ENCODE assay signal across 19 cellular contexts in the genomic region with DNA sequence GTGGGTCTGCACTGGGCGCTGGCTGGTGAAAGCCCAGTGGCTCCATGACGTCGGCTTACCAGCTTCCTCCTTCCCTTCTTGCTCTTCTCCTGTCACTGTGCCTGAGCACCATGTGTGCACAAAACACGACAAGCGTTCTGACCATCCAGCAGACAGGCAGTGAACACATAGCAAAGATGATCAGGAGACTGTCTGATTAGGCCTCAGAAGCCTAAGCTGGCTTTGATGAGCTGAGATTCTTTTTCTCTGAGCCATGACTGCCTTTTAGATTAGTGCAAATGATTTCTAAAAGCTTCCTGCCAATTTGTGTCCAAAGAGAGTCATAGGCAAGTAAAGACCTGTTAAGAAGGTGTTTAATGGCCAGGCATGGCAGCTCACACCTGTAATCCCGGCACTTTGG. TPM values are rescaled to one million over a fixed set of nuclear protein-coding genes. Genes with fewer than 3 reads are reported as not detected.
DNase-seq lines count a peak whose midpoint lies in the region; ATAC-seq and TF ChIP-seq lines count a peak whose summit lies in the region.
"Had no signal": no experiment of that assay in that cellular context is flagged by ENCODE, and none has a peak within 500 bp of the region (broad histone marks: within the 10 kb centered on the region; RNA-seq: fewer than 3 reads in every experiment).

No MANE protein-coding gene starts in this region.

- ATAC-seq in RWPE2 (ENCODE audit: low read depth) = peak; percentile 80
- ATAC-seq in esophagus mucosa = peak; percentile 38
- ATAC-seq in CD4-positive, alpha-beta T cell (ENCODE audit: poor library complexity) = no peak
- no peak for ATAC-seq in HG02763 (IDR thresholded peaks at IDR 0.05; ENCODE audit: unreplicated experiment)
- ATAC-seq: SK-N-SH treated with all-trans-retinoic acid at 6 μM for 48 hours had no signal

- no peaks in the 10 kb centered on the region for H3K9me3 Mint-ChIP-seq in MCF 10A (ENCODE audit: unreplicated experiment)
- no peaks in the 10 kb centered on the region for H3K9me3 Mint-ChIP-seq in CD4-positive, alpha-beta T cell

- H3K27ac ChIP-seq in breast epithelium (no peak overlapping the region), RWPE2 (ENCODE audit: poor library complexity, severe bottlenecking) (peak overlapping the region; percentile 61)
- H3K27ac ChIP-seq in CD4-positive, alpha-beta T cell (ENCODE audit: low read depth, low read length) = no peak overlapping the region
- H3K27ac ChIP-seq: BLaER1, Peyer's patch had no signal

- DNase-seq in MCF 10A (ENCODE audit: unreplicated experiment) (peak; percentile 23), breast epithelium (ENCODE audit: low spot score in 2 of 2) (no peak), RWPE2 (ENCODE audit: low spot score) (no peak), cortex of kidney (lab: John Stamatoyannopoulos, UW) (no peak), SW 1271 (lab: John Stamatoyannopoulos, UW) (no peak)
- no peak for DNase-seq in CD4-positive, alpha-beta T cell
- DNase-seq: CD8-positive, alpha-beta memory T cell; DND-41; GDM1; NCI-H1105 treated with DMSO at 0.1 percent for 48 hours; NCI-H187 treated with DMSO at 0.1 percent for 48 hours; NCI-H2171 treated with DMSO at 0.1 percent for 48 hours; Peyer's patch; SHP77 had no signal

- CTCF ChIA-PET in MCF 10A (lab: Yijun Ruan, JAX) = interaction anchor here (0.6 kb wide), 1 partner anchor 256 kb away, joined by 3 read pairs; no protein-coding TSS in a partner anchor
- CTCF ChIA-PET in CD4-positive, alpha-beta T cell (lab: Charles Lee) = no interaction called here

- H3K27me3 ChIP-seq in breast epithelium (no peaks in the 10 kb centered on the region), RWPE2 (ENCODE audit: insufficient read depth, poor library complexity, severe bottlenecking) (no peaks in the 10 kb centered on the region)
- no peaks in the 10 kb centered on the region for H3K27me3 ChIP-seq in CD4-positive, alpha-beta T cell (ENCODE audit: control insufficient read depth, insufficient read depth, low read length)
- H3K27me3 ChIP-seq: BLaER1, Peyer's patch had no signal

- POLR2A ChIA-PET in MCF 10A (lab: Yijun Ruan, JAX) = interaction anchor here (0.8 to 1.1 kb wide), 2 partner anchors 73 to 234 kb away, joined by 3 read pairs; a partner anchor contains a TSS
- POLR2A ChIA-PET in CD4-positive, alpha-beta T cell (lab: Charles Lee) = no interaction called here

- H3K27me3 Mint-ChIP-seq in MCF 10A (ENCODE audit: insufficient read depth, unreplicated experiment) = no peaks in the 10 kb centered on the region
- no peaks in the 10 kb centered on the region for H3K27me3 Mint-ChIP-seq in CD4-positive, alpha-beta T cell

- TF ChIP-seq CTCF in MCF 10A (IDR thresholded peaks at IDR 0.05; ENCODE audit: unreplicated experiment) = no peak
- TF ChIP-seq CTCF in breast epithelium (IDR thresholded peaks at IDR 0.05) = no peak
- TF ChIP-seq CTCF in RWPE2 (IDR thresholded peaks at IDR 0.05; ENCODE audit: poor library complexity, severe bottlenecking) = no peak
- no peak for TF ChIP-seq CTCF in CD4-positive, alpha-beta T cell (IDR thresholded peaks at IDR 0.05)

- H3K36me3 Mint-ChIP-seq in MCF 10A (ENCODE audit: insufficient read depth, unreplicated experiment) = no peaks in the 10 kb centered on the region
- H3K36me3 Mint-ChIP-seq in CD4-positive, alpha-beta T cell (ENCODE audit: low read depth) = no peaks in the 10 kb centered on the region
- H3K36me3 Mint-ChIP-seq: CD8-positive, alpha-beta memory T cell had no signal

- H3K27ac Mint-ChIP-seq in MCF 10A (ENCODE audit: low read depth, unreplicated experiment) = peak overlapping the region; percentile 31
- no peak overlapping the region for H3K27ac Mint-ChIP-seq in CD4-positive, alpha-beta T cell

- no peaks in the 10 kb centered on the region for H3K4me1 Mint-ChIP-seq in MCF 10A (ENCODE audit: insufficient read depth, unreplicated experiment)
- H3K4me1 Mint-ChIP-seq in CD4-positive, alpha-beta T cell (ENCODE audit: low read depth) = no peaks in the 10 kb centered on the region
- H3K4me1 Mint-ChIP-seq: CD8-positive, alpha-beta memory T cell had no signal

- H3K4me1 ChIP-seq in breast epithelium (no peaks in the 10 kb centered on the region), RWPE2 (ENCODE audit: insufficient read depth, poor library complexity, severe bottlenecking) (peaks cover 10% of the 10 kb centered on the region)
- H3K4me1 ChIP-seq: HAP-1, Peyer's patch had no signal

- H3K4me3 Mint-ChIP-seq in MCF 10A (ENCODE audit: unreplicated experiment) = no peak overlapping the region
- H3K4me3 Mint-ChIP-seq in CD4-positive, alpha-beta T cell = no peak overlapping the region
- H3K4me3 Mint-ChIP-seq: CD8-positive, alpha-beta memory T cell had no signal

- no peak overlapping the region for H3K4me3 ChIP-seq in breast epithelium
- no peak overlapping the region for H3K4me3 ChIP-seq in RWPE2 (ENCODE audit: severe bottlenecking)
- H3K4me3 ChIP-seq: BLaER1, HAP-1, Peyer's patch had no signal

- H3K9me3 ChIP-seq in breast epithelium (no peaks in the 10 kb centered on the region), RWPE2 (ENCODE audit: severe bottlenecking) (no peaks in the 10 kb centered on the region)
- H3K9me3 ChIP-seq in CD4-positive, alpha-beta T cell (ENCODE audit: control insufficient read depth, low read length) = no peaks in the 10 kb centered on the region
- H3K9me3 ChIP-seq: BLaER1, HAP-1, Peyer's patch had no signal

- H3K36me3 ChIP-seq in breast epithelium (no peaks in the 10 kb centered on the region), RWPE2 (ENCODE audit: low read depth) (no peaks in the 10 kb centered on the region)
- H3K36me3 ChIP-seq: BLaER1, HAP-1, Peyer's patch had no signal

- intact Hi-C loops in MCF 10A (cut with micrococcal nuclease) (no loop called here), breast epithelium (cut with DNase I; ENCODE audit: low total_unique reads) (no loop called here)
- intact Hi-C loops in CD4-positive, alpha-beta T cell (cut with DNase I, micrococcal nuclease) = no loop called here

- no TSS peak for BruUV-seq in MCF 10A (replicated peaks; lab: Mats Ljungman, UMichigan)

- no peak for TF ChIP-seq POLR2A in breast epithelium (IDR thresholded peaks at IDR 0.05)

RNA-seq across cellular contexts. Expression of a gene that starts 37.9 kb away (rescaled TPM):
- 0.26 and 0.69 TPM in 2 replicates for total RNA-seq in MCF 10A (2022)
- total RNA-seq in breast epithelium = under 1 TPM; under 0.01 to 0.48 (median 0.44) TPM
- total RNA-seq in esophagus mucosa = 2.0 TPM
- total RNA-seq in CD4-positive, alpha-beta T cell = not detected
- total RNA-seq: CD8-positive, alpha-beta memory T cell had no signal

Comparison
In these comparisons a context has a peak if more than half of its experiments do, and no peak if none do; other contexts are left out.
1. ATAC-seq: peak in RWPE2 (single experiment) and esophagus mucosa (single experiment); none in CD4-positive, alpha-beta T cell (single experiment) and HG02763 (single experiment).